Comparison of ENCODE assay signal across 25 cellular contexts in genomic region chr1:20223106-20223505, GRCh38. TPM values are rescaled to one million over a fixed set of nuclear protein-coding genes. Genes with fewer than 3 reads are reported as not detected.
"Had no signal": no experiment of that assay in that cellular context is flagged by ENCODE, and none has a peak within 500 bp of the region (broad histone marks: within the 10 kb centered on the region; RNA-seq: fewer than 3 reads in every experiment).

No MANE protein-coding gene starts in this region.

- H3K36me3 Mint-ChIP-seq: activated CD8-positive, alpha-beta memory T cell treated with anti-CD3 and anti-CD28 coated beads, Interleukin-2, amount 10 ng/mL, durations not matched to agents 7 days and 5 days; activated naive CD8-positive, alpha-beta T cell treated with anti-CD3 and anti-CD28 coated beads for 36 hours; type B pancreatic cell had no signal

- H3K4me1 ChIP-seq: right lobe of liver had no signal

- H3K9me3 ChIP-seq: mucosa of descending colon, ovary, right lobe of liver, testis had no signal

- H3K9me3 Mint-ChIP-seq: activated B cell treated with CpG ODN at 0.5 μM for 24 hours; activated CD4-positive, alpha-beta memory T cell treated with anti-CD3 and anti-CD28 coated beads, Interleukin-2, amount 10 ng/mL, durations not matched to agents 7 days and 5 days; activated naive CD8-positive, alpha-beta T cell treated with anti-CD3 and anti-CD28 coated beads for 36 hours; activated T-helper 17 cell treated with anti-CD3 and anti-CD28 coated beads, Interleukin-2, amount 50 U/mL, for 72 hours; effector memory CD8-positive, alpha-beta T cell; neural crest cell; T-helper 2 cell treated with Interferon-gamma antibody and Interleukin-4, amounts not matched to agents 5 μg/mL and 100 μg/mL, for 36 hours; type B pancreatic cell had no signal

- H3K4me3 Mint-ChIP-seq: activated B cell treated with CpG ODN at 0.5 μM for 24 hours; activated CD4-positive, alpha-beta memory T cell treated with anti-CD3 and anti-CD28 coated beads, Interleukin-2, amount 10 ng/mL, durations not matched to agents 7 days and 5 days; activated CD8-positive, alpha-beta memory T cell treated with anti-CD3 and anti-CD28 coated beads, Interleukin-2, amount 10 ng/mL, durations not matched to agents 7 days and 5 days; activated naive CD8-positive, alpha-beta T cell treated with anti-CD3 and anti-CD28 coated beads for 36 hours; activated T-helper 17 cell treated with anti-CD3 and anti-CD28 coated beads, Interleukin-2, amount 50 U/mL, for 72 hours; effector memory CD8-positive, alpha-beta T cell; neural crest cell; T-helper 2 cell treated with Interferon-gamma antibody and Interleukin-4, amounts not matched to agents 5 μg/mL and 100 μg/mL, for 36 hours; type B pancreatic cell had no signal

- H3K36me3 ChIP-seq: ovary, right lobe of liver had no signal

- DNase-seq: activated B cell treated with CpG ODN at 0.5 μM for 24 hours; activated CD4-positive, alpha-beta memory T cell treated with anti-CD3 and anti-CD28 coated beads, Interleukin-2, amount 10 ng/mL, durations not matched to agents 7 days and 5 days; activated CD4-positive, alpha-beta T cell treated with anti-CD3 and anti-CD28 coated beads for 4 hours; activated CD8-positive, alpha-beta memory T cell treated with anti-CD3 and anti-CD28 coated beads, Interleukin-2, amount 10 ng/mL, durations not matched to agents 7 days and 5 days; activated naive CD4-positive, alpha-beta T cell; activated naive CD8-positive, alpha-beta T cell treated with anti-CD3 and anti-CD28 coated beads for 36 hours; amniotic stem cell; dermis blood vessel endothelial cell; effector memory CD8-positive, alpha-beta T cell; foreskin fibroblast; mesenchymal stem cell; mucosa of descending colon; naive B cell; ovary; right lobe of liver; small intestine; stimulated activated CD4-positive, alpha-beta T cell treated with anti-CD3 and anti-CD28 coated beads, Interleukin-15, amount 100 ng/mL, for 24 hours; stimulated activated CD4-positive, alpha-beta T cell treated with anti-CD3 and anti-CD28 coated beads, Interleukin-2, amount 100 ng/mL, for 48 hours had no signal

- FAIRE-seq: small intestine had no signal

- H3K27me3 ChIP-seq: ovary, right lobe of liver, testis had no signal

- H3K4me3 ChIP-seq: mucosa of descending colon, ovary, right lobe of liver, testis had no signal

- H3K4me1 Mint-ChIP-seq: activated B cell treated with CpG ODN at 0.5 μM for 24 hours; activated CD4-positive, alpha-beta memory T cell treated with anti-CD3 and anti-CD28 coated beads, Interleukin-2, amount 10 ng/mL, durations not matched to agents 7 days and 5 days; activated CD8-positive, alpha-beta memory T cell treated with anti-CD3 and anti-CD28 coated beads, Interleukin-2, amount 10 ng/mL, durations not matched to agents 7 days and 5 days; activated naive CD8-positive, alpha-beta T cell treated with anti-CD3 and anti-CD28 coated beads for 36 hours; activated T-helper 17 cell treated with anti-CD3 and anti-CD28 coated beads, Interleukin-2, amount 50 U/mL, for 72 hours; naive B cell had no signal

- ATAC-seq: activated CD8-positive, alpha-beta memory T cell treated with anti-CD3 and anti-CD28 coated beads, Interleukin-2, amount 10 ng/mL, durations not matched to agents 7 days and 5 days; activated T-helper 17 cell treated with anti-CD3 and anti-CD28 coated beads, Interleukin-2, amount 50 U/mL, for 72 hours; effector memory CD8-positive, alpha-beta T cell; mucosa of descending colon; right lobe of liver had no signal

- H3K27ac ChIP-seq: ovary, right lobe of liver, testis had no signal

- H3K27ac Mint-ChIP-seq: activated B cell treated with CpG ODN at 0.5 μM for 24 hours; activated CD4-positive, alpha-beta memory T cell treated with anti-CD3 and anti-CD28 coated beads, Interleukin-2, amount 10 ng/mL, durations not matched to agents 7 days and 5 days; activated CD8-positive, alpha-beta memory T cell treated with anti-CD3 and anti-CD28 coated beads, Interleukin-2, amount 10 ng/mL, durations not matched to agents 7 days and 5 days; activated naive CD8-positive, alpha-beta T cell treated with anti-CD3 and anti-CD28 coated beads for 36 hours; activated T-helper 17 cell treated with anti-CD3 and anti-CD28 coated beads, Interleukin-2, amount 50 U/mL, for 72 hours; effector memory CD8-positive, alpha-beta T cell; T-helper 2 cell treated with Interferon-gamma antibody and Interleukin-4, amounts not matched to agents 5 μg/mL and 100 μg/mL, for 36 hours; type B pancreatic cell had no signal

RNA-seq across cellular contexts. Expression of gene PLA2G2C, which starts 36.8 kb away (rescaled TPM):
- total RNA-seq: activated B cell treated with CpG ODN at 0.5 μM for 24 hours; activated CD8-positive, alpha-beta memory T cell treated with anti-CD3 and anti-CD28 coated beads, Interleukin-2, amount 10 ng/mL, durations not matched to agents 7 days and 5 days; activated naive CD8-positive, alpha-beta T cell treated with anti-CD3 and anti-CD28 coated beads for 36 hours; cardiac septum; dermis blood vessel endothelial cell; glomerular endothelial cell; neural crest cell; ovary; right lobe of liver had no signal

RNA-seq across cellular contexts. Expression of gene UBXN10, which starts 37.2 kb away (rescaled TPM):
- total RNA-seq: dermis blood vessel endothelial cell had no signal
